ENCODE assay signal across 16 cellular contexts in the genomic region with DNA sequence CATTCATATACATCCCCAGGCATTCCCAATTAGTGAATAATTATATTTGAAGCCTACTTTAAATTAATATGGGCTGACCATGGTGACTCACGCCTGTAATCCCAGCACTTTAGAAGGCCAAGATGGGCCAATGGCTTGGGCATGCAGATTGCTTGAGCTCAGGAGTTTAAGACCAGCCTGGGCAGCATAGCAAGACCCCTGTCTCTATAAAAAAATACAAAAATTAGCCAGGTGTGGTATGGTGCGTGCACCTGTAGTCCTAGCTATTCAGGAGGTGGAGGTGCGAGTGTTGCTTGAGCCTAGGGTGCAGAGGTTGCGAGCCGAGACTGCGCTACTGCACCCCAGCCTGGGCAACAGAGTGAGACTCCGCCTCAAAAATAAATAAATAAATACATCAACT.
"Had no signal": no experiment of that assay in that cellular context is flagged by ENCODE, and none has a peak within 500 bp of the region (broad histone marks: within the 10 kb centered on the region; RNA-seq: fewer than 3 reads in every experiment).

No MANE protein-coding gene starts in this region.

- H3K4me3 ChIP-seq: breast epithelium, gastrocnemius medialis, heart left ventricle, pancreas, thyroid gland had no signal

- H3K36me3 ChIP-seq: breast epithelium, gastrocnemius medialis, heart left ventricle, pancreas, thyroid gland had no signal

- H3K27ac ChIP-seq: breast epithelium, epithelial cell of prostate, gastrocnemius medialis, heart left ventricle, pancreas, thyroid gland, VCaP had no signal

- H3K27ac Mint-ChIP-seq: activated CD4-positive, alpha-beta memory T cell treated with anti-CD3 and anti-CD28 coated beads, Interleukin-2, amount 10 ng/mL, durations not matched to agents 7 days and 5 days; activated CD4-positive, alpha-beta T cell treated with anti-CD3 and anti-CD28 coated beads for 36 hours; dendritic cell treated with granulocyte-macrophage colony-stimulating factor and Interleukin-4, amounts not matched to agents 40 ng/mL and 50 ng/mL, for 4 days; T-cell had no signal

- H3K9me3 Mint-ChIP-seq: activated CD4-positive, alpha-beta memory T cell treated with anti-CD3 and anti-CD28 coated beads, Interleukin-2, amount 10 ng/mL, durations not matched to agents 7 days and 5 days; dendritic cell treated with granulocyte-macrophage colony-stimulating factor and Interleukin-4, amounts not matched to agents 40 ng/mL and 50 ng/mL, for 4 days; T-cell had no signal

- ATAC-seq: activated CD4-positive, alpha-beta T cell treated with anti-CD3 and anti-CD28 coated beads for 36 hours; gastrocnemius medialis; heart left ventricle; pancreas; T-cell had no signal

- H3K9me3 ChIP-seq: breast epithelium, gastrocnemius medialis, heart left ventricle, pancreas, thyroid gland had no signal

- H3K4me1 ChIP-seq: breast epithelium had no signal

- H3K27me3 Mint-ChIP-seq: activated CD4-positive, alpha-beta memory T cell treated with anti-CD3 and anti-CD28 coated beads, Interleukin-2, amount 10 ng/mL, durations not matched to agents 7 days and 5 days; activated CD4-positive, alpha-beta T cell treated with anti-CD3 and anti-CD28 coated beads for 36 hours; dendritic cell treated with granulocyte-macrophage colony-stimulating factor and Interleukin-4, amounts not matched to agents 40 ng/mL and 50 ng/mL, for 4 days; T-cell had no signal

- H3K4me3 Mint-ChIP-seq: activated CD4-positive, alpha-beta memory T cell treated with anti-CD3 and anti-CD28 coated beads, Interleukin-2, amount 10 ng/mL, durations not matched to agents 7 days and 5 days; activated CD4-positive, alpha-beta T cell treated with anti-CD3 and anti-CD28 coated beads for 36 hours; dendritic cell treated with granulocyte-macrophage colony-stimulating factor and Interleukin-4, amounts not matched to agents 40 ng/mL and 50 ng/mL, for 4 days had no signal

- DNase-seq: activated CD4-positive, alpha-beta memory T cell treated with anti-CD3 and anti-CD28 coated beads, Interleukin-2, amount 10 ng/mL, durations not matched to agents 7 days and 5 days; activated CD4-positive, alpha-beta T cell treated with anti-CD3 and anti-CD28 coated beads for 36 hours; activated gamma-delta T cell; activated T-cell treated with anti-CD3 and anti-CD28 coated beads, Interleukin-2, amount 50 U/mL, for 48 hours; aorta; gastrocnemius medialis; heart left ventricle; pancreas; stimulated activated CD4-positive, alpha-beta T cell treated with anti-CD3 and anti-CD28 coated beads, Interleukin-2, amount 100 ng/mL, for 24 hours; T-cell; T1000; thyroid gland had no signal
